In genomic region chr5:177404641-177405134, GRCh38 we compare ENCODE assay signal across 1 cellular context.
TF ChIP-seq lines count a peak whose summit lies in the region.

No MANE protein-coding gene starts in this region.

TF ChIP-seq in GM23338, 12 proteins besides CTCF, POLR2A, EP300 and RAD21 (continued from another document):
- no peak for TF ChIP-seq ZNF462 (CRISPR knock-in tag; IDR thresholded peaks at IDR 0.05)
- TF ChIP-seq CREB1 (CRISPR knock-in tag; IDR thresholded peaks at IDR 0.05; ENCODE audit: low read depth): no peak
